ENCODE assay signal across 9 cellular contexts in genomic region chr22:38239101-38239761, GRCh38. TPM values are rescaled to one million over a fixed set of nuclear protein-coding genes. Genes with fewer than 3 reads are reported as not detected.
DNase-seq lines count a peak whose midpoint lies in the region; ATAC-seq lines count a peak whose summit lies in the region.
"Had no signal": no experiment of that assay in that cellular context is flagged by ENCODE, and none has a peak within 500 bp of the region (broad histone marks: within the 10 kb centered on the region; RNA-seq: fewer than 3 reads in every experiment).

No MANE protein-coding gene starts in this region.

- no peak overlapping the region for H3K4me3 ChIP-seq in aorta (ENCODE audit: low read length in 2 of 2)

- intact Hi-C loops in Right ventricle myocardium inferior (cut with DNase I) = loop anchor here (5.0 kb wide), 1 partner anchor 37 kb away; the partner anchor contains the start of gene MAFF
- intact Hi-C loops in cardiac septum (cut with DNase I) = loop anchor here (10.0 kb wide), 1 partner anchor 124 kb away; the partner anchor contains the start of gene BAIAP2L2
- intact Hi-C loops in aorta (cut with DNase I) = loop anchor here in 1 of 2 donors (2.0 kb wide), 1 partner anchor 18 kb away; no protein-coding TSS in a partner anchor

- ATAC-seq in Right ventricle myocardium inferior (peak; percentile 61), aorta (ENCODE audit: low FRiP score) (peak; percentile 64), HG03175 (IDR thresholded peaks at IDR 0.05; ENCODE audit: unreplicated experiment) (no peak)

- no peaks in the 10 kb centered on the region for H3K9me3 Mint-ChIP-seq in activated naive CD8-positive, alpha-beta T cell treated with anti-CD3 and anti-CD28 coated beads for 36 hours
- H3K9me3 Mint-ChIP-seq: CD4-positive, CD25-positive, alpha-beta regulatory T cell had no signal

- DNase-seq in Right ventricle myocardium inferior (ENCODE audit: missing footprints) = no peak
- no peak for DNase-seq in cardiac septum (ENCODE audit: low spot score)
- peak; percentile 64 for DNase-seq in epithelial cell of prostate (ENCODE audit: low read depth, low spot score)
- peak; percentile 89 for DNase-seq in midbrain (lab: John Stamatoyannopoulos, UW)
- DNase-seq in aorta = peak in 1 of 2 donors; percentile 76
- no peak for DNase-seq in activated naive CD8-positive, alpha-beta T cell treated with anti-CD3 and anti-CD28 coated beads for 36 hours
- DNase-seq in LoVo (ENCODE audit: low spot score) = no peak
- DNase-seq: CD4-positive, CD25-positive, alpha-beta regulatory T cell had no signal

- no peak overlapping the region for H3K27ac Mint-ChIP-seq in activated naive CD8-positive, alpha-beta T cell treated with anti-CD3 and anti-CD28 coated beads for 36 hours

- H3K36me3 Mint-ChIP-seq in activated naive CD8-positive, alpha-beta T cell treated with anti-CD3 and anti-CD28 coated beads for 36 hours = peaks cover 3% of the 10 kb centered on the region

- H3K36me3 ChIP-seq in aorta (ENCODE audit: control insufficient read depth in 1 of 2, insufficient read depth in 2 of 2, low read length in 1 of 2) = peaks cover 0 to 1% of the 10 kb centered on the region in 2 donors

- WGBS in aorta, 2 donors = 10 to 11% methylated on average over 14 of the region's 14 CpGs

- H3K9me3 ChIP-seq in aorta (ENCODE audit: control insufficient read depth, low read length) = no peaks in the 10 kb centered on the region

- H3K4me3 Mint-ChIP-seq in activated naive CD8-positive, alpha-beta T cell treated with anti-CD3 and anti-CD28 coated beads for 36 hours = no peak overlapping the region
- H3K4me3 Mint-ChIP-seq: CD4-positive, CD25-positive, alpha-beta regulatory T cell had no signal

- H3K27ac ChIP-seq in epithelial cell of prostate (peak overlapping the region; percentile 98), aorta (ENCODE audit: low read depth in 1 of 2, low read length in 2 of 2) (peak overlapping the region in 1 of 2 donors; percentile 58)

- H3K4me1 Mint-ChIP-seq in activated naive CD8-positive, alpha-beta T cell treated with anti-CD3 and anti-CD28 coated beads for 36 hours = peaks cover 3% of the 10 kb centered on the region

- no peaks in the 10 kb centered on the region for H3K27me3 ChIP-seq in aorta (ENCODE audit: control insufficient read depth in 1 of 2, insufficient read depth in 2 of 2, low read length in 1 of 2)

- H3K27me3 Mint-ChIP-seq in activated naive CD8-positive, alpha-beta T cell treated with anti-CD3 and anti-CD28 coated beads for 36 hours = no peaks in the 10 kb centered on the region
- H3K27me3 Mint-ChIP-seq: CD4-positive, CD25-positive, alpha-beta regulatory T cell had no signal

- no peaks in the 10 kb centered on the region for H3K4me1 ChIP-seq in aorta (ENCODE audit: control insufficient read depth in 1 of 2, insufficient read depth in 2 of 2, low read length in 2 of 2)

RNA-seq across cellular contexts. Expression of gene TMEM184B, which starts 33.6 kb away (rescaled TPM):
- total RNA-seq in Right ventricle myocardium inferior = 43.1 TPM
- 58.1 TPM for total RNA-seq in cardiac septum
- 10 to 100 TPM; 96.3 to 96.9 TPM for total RNA-seq in aorta
- polyA plus RNA-seq in aorta = 10 to 100 TPM; 17.2 to 46.8 TPM
- 10 to 100 TPM; 18.2 to 20.0 TPM for total RNA-seq in activated naive CD8-positive, alpha-beta T cell treated with anti-CD3 and anti-CD28 coated beads for 36 hours

RNA-seq across cellular contexts. Expression of gene MAFF, which starts 37.4 kb away (rescaled TPM):
- total RNA-seq in Right ventricle myocardium inferior (4.7 TPM), cardiac septum (9.8 TPM), aorta (100 to 1,000 TPM in 1 of 2 donors, 10 to 100 TPM in 1; 73.1 to 145 TPM)
- 10 to 100 TPM; 57.4 to 86.8 TPM for polyA plus RNA-seq in aorta
- 1 to 10 TPM; 8.5 to 8.6 TPM for total RNA-seq in activated naive CD8-positive, alpha-beta T cell treated with anti-CD3 and anti-CD28 coated beads for 36 hours

RNA-seq across cellular contexts. Expression of gene PLA2G6, which starts 57.6 kb away (rescaled TPM):
- total RNA-seq in Right ventricle myocardium inferior (11.4 TPM), cardiac septum (12.5 TPM), aorta (10 to 100 TPM; 25.0 to 25.8 TPM)
- polyA plus RNA-seq in aorta = 10 to 100 TPM in 1 of 2 donors, 1 to 10 TPM in 1; 8.8 to 74.1 TPM
- total RNA-seq in activated naive CD8-positive, alpha-beta T cell treated with anti-CD3 and anti-CD28 coated beads for 36 hours = 10 to 100 TPM; 31.5 to 32.2 TPM

Comparison
In these comparisons a context has a peak if more than half of its experiments do, and no peak if none do; other contexts are left out.
1. DNase-seq: peak in epithelial cell of prostate (single experiment) and midbrain (single experiment); none in Right ventricle myocardium inferior (single experiment), cardiac septum (single experiment), activated naive CD8-positive, alpha-beta T cell treated with anti-CD3 and anti-CD28 coated beads for 36 hours (single experiment) and LoVo (single experiment).